ENCODE assay signal across 7 cellular contexts in the genomic region with DNA sequence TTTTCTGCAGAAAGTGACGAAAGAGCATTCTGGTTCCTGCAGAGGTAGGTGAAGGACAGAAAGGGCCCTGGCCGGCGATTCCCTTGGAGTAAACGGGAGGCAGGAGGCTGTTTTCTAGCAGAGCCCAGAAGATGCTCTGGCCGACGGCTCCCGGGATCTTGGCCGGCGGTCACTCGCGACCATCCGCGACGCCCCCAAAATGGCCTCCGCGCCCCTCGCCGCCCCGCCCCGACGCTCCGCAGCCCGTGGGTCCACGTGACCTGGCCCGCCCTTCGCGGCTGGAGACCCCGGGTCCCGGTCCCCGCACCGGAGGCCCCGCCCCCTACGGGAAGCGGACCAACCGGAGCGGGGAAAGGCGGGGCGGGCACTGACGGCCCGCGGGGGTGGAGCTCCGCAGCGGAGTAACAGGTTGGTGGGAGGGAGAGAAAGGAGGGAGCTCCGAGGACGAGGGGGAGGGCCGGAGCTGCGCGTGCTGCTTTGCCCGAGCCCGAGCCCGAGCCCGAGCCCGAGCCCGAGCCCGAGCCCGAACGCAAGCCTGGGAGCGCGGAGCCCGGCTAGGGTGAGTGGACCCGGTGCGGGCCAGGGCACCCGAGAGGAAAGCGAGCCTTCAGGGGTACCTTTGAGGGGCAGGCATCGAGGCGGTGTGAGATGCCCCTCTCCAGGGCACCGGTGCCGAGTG. TPM values are rescaled to one million over a fixed set of nuclear protein-coding genes. Genes with fewer than 3 reads are reported as not detected.
A peak's percentile ranks its signal among the peaks of the same experiment; 100 is the strongest.
DNase-seq lines count a peak whose midpoint lies in the region; ATAC-seq and TF ChIP-seq lines count a peak whose summit lies in the region.

A gene with protein sequence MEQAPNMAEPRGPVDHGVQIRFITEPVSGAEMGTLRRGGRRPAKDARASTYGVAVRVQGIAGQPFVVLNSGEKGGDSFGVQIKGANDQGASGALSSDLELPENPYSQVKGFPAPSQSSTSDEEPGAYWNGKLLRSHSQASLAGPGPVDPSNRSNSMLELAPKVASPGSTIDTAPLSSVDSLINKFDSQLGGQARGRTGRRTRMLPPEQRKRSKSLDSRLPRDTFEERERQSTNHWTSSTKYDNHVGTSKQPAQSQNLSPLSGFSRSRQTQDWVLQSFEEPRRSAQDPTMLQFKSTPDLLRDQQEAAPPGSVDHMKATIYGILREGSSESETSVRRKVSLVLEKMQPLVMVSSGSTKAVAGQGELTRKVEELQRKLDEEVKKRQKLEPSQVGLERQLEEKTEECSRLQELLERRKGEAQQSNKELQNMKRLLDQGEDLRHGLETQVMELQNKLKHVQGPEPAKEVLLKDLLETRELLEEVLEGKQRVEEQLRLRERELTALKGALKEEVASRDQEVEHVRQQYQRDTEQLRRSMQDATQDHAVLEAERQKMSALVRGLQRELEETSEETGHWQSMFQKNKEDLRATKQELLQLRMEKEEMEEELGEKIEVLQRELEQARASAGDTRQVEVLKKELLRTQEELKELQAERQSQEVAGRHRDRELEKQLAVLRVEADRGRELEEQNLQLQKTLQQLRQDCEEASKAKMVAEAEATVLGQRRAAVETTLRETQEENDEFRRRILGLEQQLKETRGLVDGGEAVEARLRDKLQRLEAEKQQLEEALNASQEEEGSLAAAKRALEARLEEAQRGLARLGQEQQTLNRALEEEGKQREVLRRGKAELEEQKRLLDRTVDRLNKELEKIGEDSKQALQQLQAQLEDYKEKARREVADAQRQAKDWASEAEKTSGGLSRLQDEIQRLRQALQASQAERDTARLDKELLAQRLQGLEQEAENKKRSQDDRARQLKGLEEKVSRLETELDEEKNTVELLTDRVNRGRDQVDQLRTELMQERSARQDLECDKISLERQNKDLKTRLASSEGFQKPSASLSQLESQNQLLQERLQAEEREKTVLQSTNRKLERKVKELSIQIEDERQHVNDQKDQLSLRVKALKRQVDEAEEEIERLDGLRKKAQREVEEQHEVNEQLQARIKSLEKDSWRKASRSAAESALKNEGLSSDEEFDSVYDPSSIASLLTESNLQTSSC (plus strand): TSS at position 431 of the 679 bp plus-strand sequence. CDS start 7,133 bp downstream, outside the sequence.

- TF ChIP-seq POLR2A in spleen (IDR thresholded peaks at IDR 0.05): no peak

- WGBS in spleen, 5 donors: 0 to 1% (median 1%) methylated on average over 35 to 68 of the region's 68 CpGs

- no peak for TF ChIP-seq CTCF in spleen (IDR thresholded peaks at IDR 0.05 in 8 of 11, conservative IDR thresholded peaks at IDR 0.05 in 3 of 11)

- H3K4me3 ChIP-seq in spleen: peak within 1 kb of the TSS; percentile 57 to 90 (median 78)

- peak; percentile 99 for DNase-seq in NCI-H2227 (lab: John Stamatoyannopoulos, UW; ENCODE audit: unreplicated experiment)
- peak; percentile 54 to 71 (median 70) for DNase-seq in activated CD4-positive, CD25-positive, alpha-beta regulatory T cell (lab: John Stamatoyannopoulos, UW)
- peak; percentile 34 to 98 (median 86) for DNase-seq in caudate nucleus (lab: John Stamatoyannopoulos, UW)
- peak; percentile 97 for DNase-seq in islet precursor cell
- peak; percentile 95 for DNase-seq in spleen

- H3K9me3 ChIP-seq in spleen: no peaks in the 10 kb centered on the region

- ATAC-seq in GM18519 (IDR thresholded peaks at IDR 0.05; ENCODE audit: low FRiP score, unreplicated experiment) (peak; percentile 78), HG03103 (IDR thresholded peaks at IDR 0.05; ENCODE audit: low read depth, unreplicated experiment) (peak; percentile 81)

- H3K27ac ChIP-seq in caudate nucleus (ENCODE audit: low read depth, low read length) (peak within 1 kb of the TSS; percentile 84), spleen (peak within 1 kb of the TSS in 7 of 8 donors; percentile 4 to 52 (median 45))

- peaks cover 10 to 38% (median 25%) of the 10 kb centered on the region in 6 donors for H3K4me1 ChIP-seq in spleen

- H3K27me3 ChIP-seq in spleen (replicated peaks in 1 of 7): peaks cover 0 to 31% (median 0%) of the 10 kb centered on the region in 7 donors

- intact Hi-C loops in spleen (cut with DNase I; ENCODE audit: low total_unique reads): no loop called here

- H3K36me3 ChIP-seq in spleen: no peaks in the 10 kb centered on the region

RNA-seq across cellular contexts. Expression of the gene that starts here (rescaled TPM):
- total RNA-seq in spleen: under 1 TPM in 5 of 7 donors, not detected in 2; 0.23 to 0.87 (median 0.63) TPM
- under 1 TPM; 0.09 to 0.26 (median 0.09) TPM for polyA plus RNA-seq in spleen

Comparison
In these comparisons a context has a peak if more than half of its experiments do, and no peak if none do; other contexts are left out.
1. Peak in every context shown above with its lines: DNase-seq, ATAC-seq, H3K4me3 ChIP-seq and H3K27ac ChIP-seq.
2. Peak in DNase-seq, H3K4me3 ChIP-seq and H3K27ac ChIP-seq in spleen; RNA of the gene not detected or under 1 TPM.